ENCODE assay signal across 8 cellular contexts in genomic region chr2:46915281-46915810, GRCh38. TPM values are rescaled to one million over a fixed set of nuclear protein-coding genes. Genes with fewer than 3 reads are reported as not detected.
DNase-seq lines count a peak whose midpoint lies in the region; ATAC-seq lines count a peak whose summit lies in the region.

Gene MCFD2 (minus strand): TSS chr2:46915806. CDS start chr2:46909171, 6,635 bp downstream.

- H3K36me3 Mint-ChIP-seq in activated naive CD4-positive, alpha-beta T cell treated with anti-CD3 and anti-CD28 coated beads for 36 hours (ENCODE audit: low read depth) = peaks cover 16% of the 10 kb centered on the region

- peak within 1 kb of the TSS; percentile 68 for H3K27ac Mint-ChIP-seq in activated naive CD4-positive, alpha-beta T cell treated with anti-CD3 and anti-CD28 coated beads for 36 hours

- no peaks in the 10 kb centered on the region for H3K27me3 Mint-ChIP-seq in activated naive CD4-positive, alpha-beta T cell treated with anti-CD3 and anti-CD28 coated beads for 36 hours (ENCODE audit: low read depth)

- H3K4me1 Mint-ChIP-seq in activated naive CD4-positive, alpha-beta T cell treated with anti-CD3 and anti-CD28 coated beads for 36 hours (ENCODE audit: low read depth) = peaks cover 48% of the 10 kb centered on the region

- peak; percentile 14 for DNase-seq in stimulated activated CD4-positive, alpha-beta T cell treated with anti-CD3 and anti-CD28 coated beads, Interleukin-4, amount 100 ng/mL, for 1 hour
- DNase-seq in stimulated activated CD4-positive, alpha-beta T cell treated with anti-CD3 and anti-CD28 coated beads, Interleukin-1b, Interleukin-23, amount 100 ng/mL, for 48 hours = no peak
- DNase-seq in activated naive CD4-positive, alpha-beta T cell treated with anti-CD3 and anti-CD28 coated beads for 36 hours = peak; percentile 14
- DNase-seq in Right ventricle myocardium superior (peak; percentile 71), pons (ENCODE audit: low spot score) (peak; percentile 28), globus pallidus (ENCODE audit: low spot score) (no peak)
- DNase-seq in effector CD4-positive, alpha-beta T cell = no peak

- H3K9me3 Mint-ChIP-seq in activated naive CD4-positive, alpha-beta T cell treated with anti-CD3 and anti-CD28 coated beads for 36 hours = no peaks in the 10 kb centered on the region

- peak; percentile 13 for ATAC-seq in HG03469 (IDR thresholded peaks at IDR 0.05; ENCODE audit: unreplicated experiment)
- peak; percentile 47 for ATAC-seq in Right ventricle myocardium superior (ENCODE audit: poor library complexity)

- CTCF ChIA-PET in activated naive CD4-positive, alpha-beta T cell treated with anti-CD3 and anti-CD28 coated beads for 36 hours (lab: Charles Lee) = interaction anchor here (0.6 kb wide), 3 partner anchors 159 to 852 kb away, joined by 3 to 6 read pairs (median 3); no protein-coding TSS in a partner anchor

- intact Hi-C loops in activated naive CD4-positive, alpha-beta T cell treated with anti-CD3 and anti-CD28 coated beads for 36 hours (cut with micrococcal nuclease) = loop anchor here (5.0 kb wide), 2 partner anchors 162 to 487 kb away; partner anchors contain the start of gene MSH2
- intact Hi-C loops in Right ventricle myocardium superior (cut with DNase I) = loop anchor here (5.0 kb wide), 1 partner anchor 407 kb away; no protein-coding TSS in a partner anchor

- peak within 1 kb of the TSS; percentile 82 for H3K4me3 Mint-ChIP-seq in activated naive CD4-positive, alpha-beta T cell treated with anti-CD3 and anti-CD28 coated beads for 36 hours

RNA-seq across cellular contexts. Expression of gene MCFD2, which starts in this region (rescaled TPM):
- total RNA-seq in activated naive CD4-positive, alpha-beta T cell treated with anti-CD3 and anti-CD28 coated beads for 36 hours = 10 to 100 TPM; 30.1 to 30.2 TPM
- 57.1 TPM for total RNA-seq in Right ventricle myocardium superior

Comparison
In these comparisons a context has a peak if more than half of its experiments do, and no peak if none do; other contexts are left out.
1. DNase-seq: peak in stimulated activated CD4-positive, alpha-beta T cell treated with anti-CD3 and anti-CD28 coated beads, Interleukin-4, amount 100 ng/mL, for 1 hour (single experiment), activated naive CD4-positive, alpha-beta T cell treated with anti-CD3 and anti-CD28 coated beads for 36 hours (single experiment), Right ventricle myocardium superior (single experiment) and pons (single experiment); none in stimulated activated CD4-positive, alpha-beta T cell treated with anti-CD3 and anti-CD28 coated beads, Interleukin-1b, Interleukin-23, amount 100 ng/mL, for 48 hours (single experiment), globus pallidus (single experiment) and effector CD4-positive, alpha-beta T cell (single experiment).